In the genomic region with DNA sequence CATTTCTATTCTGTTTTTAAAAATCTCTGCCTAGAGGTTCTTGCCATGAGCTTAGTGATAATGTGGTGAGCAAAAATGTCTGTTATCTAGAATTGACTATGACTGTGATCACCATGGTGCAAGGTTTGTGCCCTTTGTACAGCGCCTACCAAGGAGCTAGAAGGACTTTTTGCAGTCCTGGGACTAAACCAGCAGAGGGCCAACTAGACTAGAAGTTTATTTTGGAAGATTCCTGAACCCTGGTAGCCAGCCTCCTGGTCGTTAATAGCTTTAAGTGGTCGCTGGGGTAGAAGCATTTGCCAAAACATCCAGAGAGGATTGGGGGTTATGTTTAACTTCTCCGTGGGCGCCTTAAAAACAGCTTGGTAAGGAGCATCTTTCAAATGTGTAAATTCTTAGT, we compare ENCODE assay signal across 12 cellular contexts. TPM values are rescaled to one million over a fixed set of nuclear protein-coding genes. Genes with fewer than 3 reads are reported as not detected.
A peak's percentile ranks its signal among the peaks of the same experiment; 100 is the strongest.
DNase-seq lines count a peak whose midpoint lies in the region; ATAC-seq and TF ChIP-seq lines count a peak whose summit lies in the region.
"Had no signal": no experiment of that assay in that cellular context is flagged by ENCODE, and none has a peak within 500 bp of the region (broad histone marks: within the 10 kb centered on the region; RNA-seq: fewer than 3 reads in every experiment).

No MANE protein-coding gene starts in this region.

- ATAC-seq in left lobe of liver (peak; percentile 88), GM19023 (IDR thresholded peaks at IDR 0.05; ENCODE audit: unreplicated experiment) (no peak), HG02759 (IDR thresholded peaks at IDR 0.05; ENCODE audit: unreplicated experiment) (no peak)
- ATAC-seq in natural killer cell treated with Interleukin-12 subunit alpha and Interleukin-12 subunit beta and Interleukin-15 and Interleukin-18, amount 100 ng/mL, for 72 hours = no peak
- ATAC-seq: natural killer cell had no signal

- H3K27ac Mint-ChIP-seq in natural killer cell treated with Interleukin-12 subunit alpha and Interleukin-12 subunit beta and Interleukin-15 and Interleukin-18, amount 100 ng/mL, for 72 hours = no peak overlapping the region
- no peak overlapping the region for H3K27ac Mint-ChIP-seq in Calu3 (ENCODE audit: unreplicated experiment)
- H3K27ac Mint-ChIP-seq: activated CD4-positive, alpha-beta memory T cell treated with anti-CD3 and anti-CD28 coated beads, Interleukin-2, amount 10 ng/mL, durations not matched to agents 7 days and 5 days; natural killer cell had no signal

- H3K4me3 ChIP-seq in AG10803 (ENCODE audit: low read length) = no peak overlapping the region
- H3K4me3 ChIP-seq in HFF-Myc (replicated peaks; ENCODE audit: low read depth, low read length) = no peak overlapping the region
- H3K4me3 ChIP-seq: vagina had no signal

- DNase-seq in AG10803 (ENCODE audit: low read depth) = peak; percentile 40
- DNase-seq in HFF-Myc (ENCODE audit: extremely low read depth, low read depth) = no peak
- peak; percentile 40 for DNase-seq in amniotic epithelial cell (ENCODE audit: low read depth)
- DNase-seq in left lobe of liver (ENCODE audit: low spot score) = no peak
- DNase-seq in natural killer cell treated with Interleukin-12 subunit alpha and Interleukin-12 subunit beta and Interleukin-15 and Interleukin-18, amount 100 ng/mL, for 72 hours (ENCODE audit: low spot score) = no peak
- no peak for DNase-seq in Calu3
- DNase-seq: activated CD4-positive, alpha-beta memory T cell treated with anti-CD3 and anti-CD28 coated beads, Interleukin-2, amount 10 ng/mL, durations not matched to agents 7 days and 5 days; hippocampal formation; natural killer cell had no signal

- CTCF ChIA-PET in Calu3 (lab: Charles Lee) = no interaction called here

- no peaks in the 10 kb centered on the region for H3K27me3 Mint-ChIP-seq in natural killer cell treated with Interleukin-12 subunit alpha and Interleukin-12 subunit beta and Interleukin-15 and Interleukin-18, amount 100 ng/mL, for 72 hours
- no peaks in the 10 kb centered on the region for H3K27me3 Mint-ChIP-seq in Calu3 (ENCODE audit: unreplicated experiment)
- H3K27me3 Mint-ChIP-seq: activated CD4-positive, alpha-beta memory T cell treated with anti-CD3 and anti-CD28 coated beads, Interleukin-2, amount 10 ng/mL, durations not matched to agents 7 days and 5 days had no signal

- H3K4me3 Mint-ChIP-seq in natural killer cell treated with Interleukin-12 subunit alpha and Interleukin-12 subunit beta and Interleukin-15 and Interleukin-18, amount 100 ng/mL, for 72 hours = no peak overlapping the region
- no peak overlapping the region for H3K4me3 Mint-ChIP-seq in Calu3 (ENCODE audit: low read depth, unreplicated experiment)
- H3K4me3 Mint-ChIP-seq: activated CD4-positive, alpha-beta memory T cell treated with anti-CD3 and anti-CD28 coated beads, Interleukin-2, amount 10 ng/mL, durations not matched to agents 7 days and 5 days; natural killer cell had no signal

- H3K9me3 Mint-ChIP-seq in natural killer cell treated with Interleukin-12 subunit alpha and Interleukin-12 subunit beta and Interleukin-15 and Interleukin-18, amount 100 ng/mL, for 72 hours = no peaks in the 10 kb centered on the region
- H3K9me3 Mint-ChIP-seq in Calu3 (ENCODE audit: low read depth, unreplicated experiment) = no peaks in the 10 kb centered on the region
- H3K9me3 Mint-ChIP-seq: activated CD4-positive, alpha-beta memory T cell treated with anti-CD3 and anti-CD28 coated beads, Interleukin-2, amount 10 ng/mL, durations not matched to agents 7 days and 5 days; natural killer cell had no signal

- BruUV-seq in Calu3 (replicated peaks; lab: Mats Ljungman, UMichigan) = no TSS peak

- intact Hi-C loops in Calu3 (cut with micrococcal nuclease; ENCODE audit: unreplicated experiment) = no loop called here

- peak; percentile 67 for TF ChIP-seq CTCF in AG10803 (conservative IDR thresholded peaks at IDR 0.05; ENCODE audit: low read length)
- peak; percentile 40 for TF ChIP-seq CTCF in HFF-Myc (IDR thresholded peaks at IDR 0.05; ENCODE audit: low read depth, low read length, missing control alignments)
- no peak for TF ChIP-seq CTCF in Calu3 (IDR thresholded peaks at IDR 0.05; ENCODE audit: unreplicated experiment)

- no peaks in the 10 kb centered on the region for H3K4me1 Mint-ChIP-seq in natural killer cell treated with Interleukin-12 subunit alpha and Interleukin-12 subunit beta and Interleukin-15 and Interleukin-18, amount 100 ng/mL, for 72 hours (ENCODE audit: low read depth in 2 of 2)
- peaks cover 12% of the 10 kb centered on the region for H3K4me1 Mint-ChIP-seq in Calu3 (ENCODE audit: low read depth, unreplicated experiment)

- peaks cover 9% of the 10 kb centered on the region for H3K36me3 Mint-ChIP-seq in natural killer cell treated with Interleukin-12 subunit alpha and Interleukin-12 subunit beta and Interleukin-15 and Interleukin-18, amount 100 ng/mL, for 72 hours
- peaks cover 6% of the 10 kb centered on the region for H3K36me3 Mint-ChIP-seq in Calu3 (ENCODE audit: insufficient read depth, unreplicated experiment)
- H3K36me3 Mint-ChIP-seq: natural killer cell had no signal

RNA-seq across cellular contexts. Expression of a gene that starts 7.8 kb away (rescaled TPM):
- 16.5 TPM for total RNA-seq in left lobe of liver
- total RNA-seq in natural killer cell treated with Interleukin-12 subunit alpha and Interleukin-12 subunit beta and Interleukin-15 and Interleukin-18, amount 100 ng/mL, for 72 hours = 1 to 10 TPM in 1 of 2 donors, under 1 TPM in 1; 0.74 to 3.8 TPM
- 1.9 TPM in 1 of 2 replicates, not detected in the other for total RNA-seq in Calu3 (2022)
- total RNA-seq: natural killer cell had no signal

RNA-seq across cellular contexts. Expression of a gene that starts 34.0 kb away (rescaled TPM):
- total RNA-seq in left lobe of liver = 1.8 TPM
- 100 to 1,000 TPM in 1 of 2 donors, 10 to 100 TPM in 1; 89.9 to 108 TPM for total RNA-seq in natural killer cell treated with Interleukin-12 subunit alpha and Interleukin-12 subunit beta and Interleukin-15 and Interleukin-18, amount 100 ng/mL, for 72 hours
- 28.7 and 32.8 TPM in 2 replicates for total RNA-seq in Calu3 (2022)

RNA-seq across cellular contexts. Expression of a gene that starts 56.1 kb away (rescaled TPM):
- total RNA-seq in left lobe of liver (8.8 TPM), Calu3 (2022) (0.45 and 0.51 TPM in 2 replicates)
- total RNA-seq in natural killer cell treated with Interleukin-12 subunit alpha and Interleukin-12 subunit beta and Interleukin-15 and Interleukin-18, amount 100 ng/mL, for 72 hours = 100 to 1,000 TPM in 1 of 2 donors, 10 to 100 TPM in 1; 65.7 to 150 TPM

Comparison
In these comparisons a context has a peak if more than half of its experiments do, and no peak if none do; other contexts are left out.
1. DNase-seq: peak in AG10803 (single experiment) and amniotic epithelial cell (single experiment); none in HFF-Myc (single experiment), left lobe of liver (single experiment), natural killer cell treated with Interleukin-12 subunit alpha and Interleukin-12 subunit beta and Interleukin-15 and Interleukin-18, amount 100 ng/mL, for 72 hours (single experiment) and Calu3 (single experiment).
2. RNA of a gene that starts 34.0 kb away (total RNA-seq): 89.9 to 108 TPM in natural killer cell treated with Interleukin-12 subunit alpha and Interleukin-12 subunit beta and Interleukin-15 and Interleukin-18, amount 100 ng/mL, for 72 hours and 28.7 to 32.8 TPM in Calu3; 1.8 TPM in left lobe of liver (single experiment); every median in the first group is over 10 times any median in the second.